1 cellular context compared by ENCODE assay signal in the genomic region with DNA sequence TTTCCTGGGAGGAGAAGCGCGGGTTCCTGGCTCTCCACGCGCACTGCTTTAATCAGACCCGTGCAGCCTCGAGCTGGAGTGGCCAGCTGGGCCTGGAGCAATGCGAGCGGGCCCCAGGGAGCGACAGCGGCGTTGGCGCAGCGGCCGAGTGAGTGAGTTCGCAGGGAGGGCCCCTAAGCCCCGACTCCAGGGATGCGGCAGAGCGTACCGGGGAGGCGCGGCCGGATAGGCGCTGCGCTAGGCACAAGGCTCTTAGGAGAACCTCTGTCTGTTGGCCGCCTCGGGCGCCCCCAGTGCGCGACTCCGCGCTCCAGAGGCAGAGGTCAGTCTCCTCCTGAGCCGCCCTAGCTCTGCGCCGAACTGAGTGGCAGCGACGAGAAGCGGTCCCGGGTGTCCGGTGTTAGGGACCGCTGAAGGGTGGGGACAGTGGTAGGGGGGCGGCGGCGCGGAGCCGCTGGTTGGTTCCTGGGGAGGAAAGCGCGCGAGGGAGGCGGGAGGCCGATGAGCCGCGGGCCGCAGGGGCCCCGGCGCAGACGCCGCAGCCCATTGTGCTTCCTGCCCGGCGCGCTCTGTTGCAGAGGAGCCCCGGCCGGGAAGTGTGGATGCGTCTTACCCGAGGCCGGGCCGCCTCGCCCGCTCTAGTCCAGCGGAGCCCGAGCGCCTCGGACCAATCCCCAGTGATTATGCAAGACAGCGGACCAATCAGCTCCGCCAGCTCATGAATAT.
TF ChIP-seq lines count a peak whose summit lies in the region.

No MANE protein-coding gene starts in this region.

TF ChIP-seq in GM12878, 131 proteins besides CTCF, POLR2A, EP300 and RAD21 (continued from another document):
- TF ChIP-seq WRNIP1 (IDR thresholded peaks at IDR 0.05; ENCODE audit: borderline replicate concordance, low read depth, low read length): no peak
- no peak for TF ChIP-seq SREBF1 (IDR thresholded peaks at IDR 0.05; ENCODE audit: low read length)
